8 cellular contexts compared by ENCODE assay signal in the genomic region with DNA sequence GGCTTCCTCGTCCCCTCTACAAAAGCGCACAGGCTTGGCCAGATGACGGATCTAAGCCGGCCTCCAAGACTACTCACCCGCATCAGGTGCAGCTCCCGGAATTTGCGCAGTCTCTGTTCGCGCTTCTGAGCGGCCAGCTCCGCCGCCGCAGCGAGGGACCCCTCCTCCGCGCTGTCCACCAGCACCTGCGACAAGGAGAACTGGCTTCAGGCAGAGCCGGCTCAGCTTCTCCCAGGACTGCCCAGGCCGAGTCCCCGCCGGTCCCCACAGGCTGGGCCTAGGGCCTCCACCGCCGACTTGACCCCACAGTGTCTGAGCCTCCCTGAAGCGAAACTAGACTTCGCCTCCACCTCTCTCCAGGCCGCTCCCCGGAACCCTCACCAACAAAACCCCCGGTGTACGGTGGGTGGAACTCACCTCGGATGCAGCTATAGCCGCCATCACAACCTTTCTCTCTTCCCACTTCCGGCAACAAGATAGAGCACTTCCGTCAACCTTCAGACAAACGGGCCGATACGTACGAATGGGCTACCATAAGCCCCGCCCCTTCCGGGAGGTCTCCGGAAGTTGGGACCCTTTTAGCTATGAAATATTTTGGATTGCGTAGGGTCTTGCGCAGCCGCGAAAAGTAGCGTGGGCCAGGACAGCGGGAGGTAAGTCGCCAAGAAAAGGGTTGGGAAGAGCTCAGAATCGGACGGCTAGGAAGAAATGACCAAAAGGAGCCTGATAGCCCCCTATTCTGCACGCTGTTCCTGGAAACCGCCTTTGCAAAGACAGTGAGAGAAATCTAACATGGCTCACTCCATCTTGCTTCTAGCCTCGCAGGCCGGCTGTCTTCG. TPM values are rescaled to one million over a fixed set of nuclear protein-coding genes. Genes with fewer than 3 reads are reported as not detected.
A peak's percentile ranks its signal among the peaks of the same experiment; 100 is the strongest.
DNase-seq lines count a peak whose midpoint lies in the region; ATAC-seq and TF ChIP-seq lines count a peak whose summit lies in the region.

SYF2 (minus strand) TSS at position 476 of the 839 bp plus-strand sequence; CDS start at position 441, 35 bp downstream.

- H3K79me2 ChIP-seq in OCI-LY3 (ENCODE audit: low read length), result peaks cover 23% of the 10 kb centered on the region

- no peaks in the 10 kb centered on the region for H3K9me3 Mint-ChIP-seq in Calu3 (ENCODE audit: low read depth, unreplicated experiment)

- H2AFZ ChIP-seq in OCI-LY3 (ENCODE audit: low read depth, low read length), result peak within 1 kb of the TSS; percentile 79; the same call in 1 of the 2 replicates

- no peak within 1 kb of the TSS for H3K27ac Mint-ChIP-seq in Calu3 (ENCODE audit: unreplicated experiment)

- H4K20me1 ChIP-seq in OCI-LY3 (ENCODE audit: insufficient read depth, low read length), result no peaks in the 10 kb centered on the region

- no peaks in the 10 kb centered on the region for H3K27me3 Mint-ChIP-seq in Calu3 (ENCODE audit: unreplicated experiment)

- no peaks in the 10 kb centered on the region for H3K9me3 ChIP-seq in OCI-LY3 (ENCODE audit: insufficient read depth, low read length)

- no peak within 1 kb of the TSS for H3K4me3 Mint-ChIP-seq in Calu3 (ENCODE audit: low read depth, unreplicated experiment)

- H3K9ac ChIP-seq in OCI-LY3 (ENCODE audit: low read length), result peak within 1 kb of the TSS; percentile 80

- peak within 1 kb of the TSS; percentile 69 for H3K27ac ChIP-seq in OCI-LY3 (ENCODE audit: low read length)

- H3K27me3 ChIP-seq in OCI-LY3 (ENCODE audit: low read depth, low read length), result no peaks in the 10 kb centered on the region

- H3K4me3 ChIP-seq in OCI-LY3 (ENCODE audit: low read length) (peak within 1 kb of the TSS; percentile 90), epithelial cell of esophagus (ENCODE audit: low read length) (peak within 1 kb of the TSS; percentile 92)

- peaks cover 12% of the 10 kb centered on the region for H3K4me1 ChIP-seq in OCI-LY3 (ENCODE audit: low read length)

- peak; percentile 70 for ATAC-seq in GM21526 (IDR thresholded peaks at IDR 0.05; ENCODE audit: low FRiP score, unreplicated experiment)

- CTCF ChIA-PET in Calu3 (lab: Charles Lee), result interaction anchor here (0.5 to 0.6 kb wide), 3 partner anchors 8 to 955 kb away, joined by 3 to 6 read pairs (median 4); no protein-coding TSS in a partner anchor

- TF ChIP-seq CTCF in Calu3 (IDR thresholded peaks at IDR 0.05; ENCODE audit: unreplicated experiment) (no peak), OCI-LY3 (IDR thresholded peaks at IDR 0.05; ENCODE audit: low read depth, low read length) (no peak), epithelial cell of esophagus (IDR thresholded peaks at IDR 0.05; ENCODE audit: insufficient read depth, low read depth, low read length, missing control alignments) (no peak)

- H3K4me2 ChIP-seq in OCI-LY3 (ENCODE audit: low read length), result peak within 1 kb of the TSS; percentile 86

- H3K36me3 Mint-ChIP-seq in Calu3 (ENCODE audit: insufficient read depth, unreplicated experiment), result peaks cover 28% of the 10 kb centered on the region

- peaks cover 1% of the 10 kb centered on the region for H3K36me3 ChIP-seq in OCI-LY3 (replicated peaks; ENCODE audit: low read depth, low read length)

- H3K4me1 Mint-ChIP-seq in Calu3 (ENCODE audit: low read depth, unreplicated experiment), result peaks cover 9% of the 10 kb centered on the region

- peak; percentile 82 for DNase-seq in Calu3
- peak; percentile 78 for DNase-seq in HuH-7.5 (ENCODE audit: low spot score)
- peak; percentile 91 for DNase-seq in activated CD8-positive, alpha-beta memory T cell treated with anti-CD3 and anti-CD28 coated beads, Interleukin-2, amount 50 U/mL, for 48 hours
- peak; percentile 85 for DNase-seq in epithelial cell of esophagus (ENCODE audit: low read depth)
- peak; percentile 92 for DNase-seq in middle frontal gyrus (ENCODE audit: extremely low spot score, low spot score)
- peak; percentile 82 to 87 for DNase-seq in stimulated activated CD8-positive, alpha-beta memory T cell treated with anti-CD3 and anti-CD28 coated beads, Interleukin-2, amount 100 ng/mL, for 48 hours (ENCODE audit: low read depth in 2 of 2)

- intact Hi-C loops in Calu3 (cut with micrococcal nuclease; ENCODE audit: unreplicated experiment), result no loop called here

- TSS peak; percentile 78 for BruUV-seq in Calu3 (replicated peaks; lab: Mats Ljungman, UMichigan)

RNA-seq across cellular contexts. Expression of gene SYF2, which starts in this region (rescaled TPM):
- 24.3 and 28.2 TPM in 2 replicates for total RNA-seq in Calu3 (2022)

Comparison
In these comparisons a context has a peak if more than half of its experiments do, and no peak if none do; other contexts are left out.
1. Peak in every context shown above with its lines: DNase-seq, ATAC-seq, H3K4me3 ChIP-seq and H3K27ac ChIP-seq.